Comparison of ENCODE assay signal across 22 cellular contexts in genomic region chr7:17326378-17326777, GRCh38. TPM values are rescaled to one million over a fixed set of nuclear protein-coding genes. Genes with fewer than 3 reads are reported as not detected.
DNase-seq lines count a peak whose midpoint lies in the region; ATAC-seq, FAIRE-seq and TF ChIP-seq lines count a peak whose summit lies in the region.
"Had no signal": no experiment of that assay in that cellular context is flagged by ENCODE, and none has a peak within 500 bp of the region (broad histone marks: within the 10 kb centered on the region; RNA-seq: fewer than 3 reads in every experiment).

No MANE protein-coding gene starts in this region.

- BruUV-seq in HepG2 (replicated peaks; lab: Mats Ljungman, UMichigan) (TSS peak; percentile 3), K562 (replicated peaks; lab: Mats Ljungman, UMichigan) (no TSS peak)

- H3K27me3 ChIP-seq in HepG2 (ENCODE audit: control insufficient read depth in 1 of 2, insufficient read depth in 2 of 2, low read length in 2 of 2) (no peaks in the 10 kb centered on the region), right lobe of liver (no peaks in the 10 kb centered on the region), K562 (ENCODE audit: control insufficient read depth in 2 of 2, insufficient read depth in 2 of 2, low read length in 2 of 2) (no peaks in the 10 kb centered on the region)
- H3K27me3 ChIP-seq: BLaER1, Peyer's patch, SJSA1 had no signal

- H2AFZ ChIP-seq in HepG2 (ENCODE audit: low read length), result no peak overlapping the region
- no peak overlapping the region for H2AFZ ChIP-seq in K562 (ENCODE audit: low read depth, low read length)

- TF ChIP-seq RAD21 in HepG2 (CRISPR knock-in tag; IDR thresholded peaks at IDR 0.05) (no peak), K562 (CRISPR knock-in tag; conservative IDR thresholded peaks at IDR 0.05 in 1 of 2, IDR thresholded peaks at IDR 0.05 in 1 of 2) (no peak)

- intact Hi-C loops in HepG2 (cut with micrococcal nuclease; ENCODE audit: unreplicated experiment), result no loop called here
- intact Hi-C loops in right lobe of liver (cut with DNase I), result loop anchor here in 1 of 2 donors (10.0 kb wide), 1 partner anchor 198 kb away; no protein-coding TSS in a partner anchor
- intact Hi-C loops in K562 (cut with micrococcal nuclease), result no loop called here

- FAIRE-seq in HepG2 (lab: Jason Lieb, UNC) (no peak), K562 (lab: Jason Lieb, UNC) (no peak)
- FAIRE-seq: GM19239, H1 had no signal

- H3K9ac ChIP-seq in HepG2 (ENCODE audit: insufficient read depth, low read depth, low read length) (no peak overlapping the region), K562 (ENCODE audit: insufficient read depth in 1 of 2, low read depth in 2 of 2, low read length in 2 of 2) (no peak overlapping the region)
- H3K9ac ChIP-seq: BLaER1 had no signal

- H3K4me1 ChIP-seq in HepG2 (ENCODE audit: insufficient read depth, low read length) (peaks cover 5% of the 10 kb centered on the region), right lobe of liver (peaks cover 0 to 20% (median 4%) of the 10 kb centered on the region in 4 donors), K562 (replicated peaks in 1 of 2; ENCODE audit: control insufficient read depth in 2 of 2, insufficient read depth in 2 of 2, low read length in 2 of 2) (no peaks in the 10 kb centered on the region)
- H3K4me1 ChIP-seq: BLaER1, SJSA1 had no signal

- H3K9me1 ChIP-seq in K562 (ENCODE audit: control insufficient read depth, insufficient read depth, low read length), result no peaks in the 10 kb centered on the region

- H3K4me2 ChIP-seq in HepG2 (ENCODE audit: low read depth, low read length) (no peak overlapping the region), K562 (ENCODE audit: insufficient read depth, low read length) (no peak overlapping the region)
- H3K4me2 ChIP-seq: BLaER1 had no signal

- peaks cover 5% of the 10 kb centered on the region for H3K79me2 ChIP-seq in HepG2 (ENCODE audit: insufficient read depth, low read length)
- no peaks in the 10 kb centered on the region for H3K79me2 ChIP-seq in K562 (ENCODE audit: control insufficient read depth, insufficient read depth, low read length)

- no peaks in the 10 kb centered on the region for H3K9me3 ChIP-seq in HepG2 (ENCODE audit: low read length)
- no peaks in the 10 kb centered on the region for H3K9me3 ChIP-seq in right lobe of liver
- no peaks in the 10 kb centered on the region for H3K9me3 ChIP-seq in K562 (replicated peaks; ENCODE audit: control insufficient read depth, insufficient read depth, low read depth, low read length)
- H3K9me3 ChIP-seq: BLaER1, Peyer's patch, SJSA1 had no signal

- H3K4me3 ChIP-seq in HepG2 (replicated peaks in 1 of 3; ENCODE audit: insufficient read depth in 1 of 3, low read depth in 2 of 3, low read length in 3 of 3) (no peak overlapping the region), right lobe of liver (no peak overlapping the region), K562 (no peak overlapping the region)
- H3K4me3 ChIP-seq: BLaER1, Peyer's patch, SJSA1 had no signal

- TF ChIP-seq EP300 in HepG2 (IDR thresholded peaks at IDR 0.05; ENCODE audit: low read depth in 2 of 2, low read length in 2 of 2) (no peak), HepG2 (CRISPR knock-in tag; IDR thresholded peaks at IDR 0.05; ENCODE audit: borderline replicate concordance) (no peak), K562 (IDR thresholded peaks at IDR 0.05; ENCODE audit: low read length) (no peak)

- H4K20me1 ChIP-seq in HepG2 (ENCODE audit: insufficient read depth, low read length) (0 out of 2 replicates have a peak, but pooled peaks cover 6% of the 10 kb centered on the region), K562 (replicated peaks; ENCODE audit: control insufficient read depth, insufficient read depth, low read length) (no peaks in the 10 kb centered on the region)
- H4K20me1 ChIP-seq: BLaER1 had no signal

- peaks cover 13 to 52% of the 10 kb centered on the region in 2 experiments for H3K36me3 ChIP-seq in HepG2 (replicated peaks in 1 of 2; ENCODE audit: control insufficient read depth in 1 of 2, insufficient read depth in 2 of 2, low read length in 2 of 2)
- peaks cover 0 to 47% (median 16%) of the 10 kb centered on the region in 4 donors for H3K36me3 ChIP-seq in right lobe of liver
- no peaks in the 10 kb centered on the region for H3K36me3 ChIP-seq in K562 (ENCODE audit: control insufficient read depth, insufficient read depth, low read length)
- H3K36me3 ChIP-seq: BLaER1 had no signal

- no peak for TF ChIP-seq POLR2A in HepG2 (IDR thresholded peaks at IDR 0.05; ENCODE audit: insufficient read depth in 1 of 2, low read depth in 2 of 2, low read length in 2 of 2)
- TF ChIP-seq POLR2A in right lobe of liver (IDR thresholded peaks at IDR 0.05), result no peak
- no peak for TF ChIP-seq POLR2A in K562 (conservative IDR thresholded peaks at IDR 0.05)

- H3K27ac ChIP-seq in HepG2 (ENCODE audit: extremely low read length, insufficient read depth, low read length) (no peak overlapping the region), right lobe of liver (no peak overlapping the region), K562 (ENCODE audit: extremely low read depth, low read depth, low read length) (no peak overlapping the region)
- H3K27ac ChIP-seq: BLaER1, Peyer's patch, SJSA1 had no signal

- no peak for ATAC-seq in HepG2
- ATAC-seq in right lobe of liver, result no peak
- no peak for ATAC-seq in K562
- no peak for ATAC-seq in GM18870 (IDR thresholded peaks at IDR 0.05; ENCODE audit: unreplicated experiment)

- WGBS in HepG2 (ENCODE audit: low lambda C conversion rate), result 100% methylated on average over 2 of the region's 2 CpGs
- WGBS in right lobe of liver (ENCODE audit: insufficient coverage, low coverage, low lambda C conversion rate, missing lambda C conversion rate), result 69% methylated on average over 2 of the region's 2 CpGs
- WGBS in K562 (ENCODE audit: insufficient coverage, low coverage, missing lambda C conversion rate), result 7% methylated on average over 2 of the region's 2 CpGs

- in situ Hi-C loops in HepG2 (cut with HindIII; ENCODE audit: extremely low pct_ligation_motif_present, low pct_unique_long_range_greater_than_20kb), result no loop called here
- in situ Hi-C loops in K562 (cut with MboI), result no loop called here
- in situ Hi-C loops in KBM-7 (cut with MboI; ENCODE audit: low pct_unique_long_range_greater_than_20kb, low sequenced_read_pairs), result no loop called here

- no peak for DNase-seq in HepG2 (ENCODE audit: low spot score)
- DNase-seq in right lobe of liver, result no peak
- DNase-seq in NCI-H1105 (lab: John Stamatoyannopoulos, UW), result peak; percentile 25
- no peak for DNase-seq in K562 (ENCODE audit: extremely low read depth in 1 of 4, low spot score in 3 of 4)
- no peak for DNase-seq in KBM-7
- no peak for DNase-seq in DMS53 treated with DMSO at 0.1 percent for 48 hours (lab: John Stamatoyannopoulos, UW; ENCODE audit: unreplicated experiment)
- DNase-seq: CD4-positive, alpha-beta T cell; COR-L47; DMS 273 treated with DMSO at 0.1 percent for 48 hours; KG1; NCI-H1092 treated with DMSO at 0.1 percent for 48 hours; NCI-H1694; NCI-H2081; NCI-H446 treated with DMSO at 0.1 percent for 48 hours; NCI-H526 treated with DMSO at 0.1 percent for 48 hours; Peyer's patch had no signal

- CTCF ChIA-PET in HepG2 (lab: Yijun Ruan, JAX; ENCODE audit: low intra/inter-chr PET ratio, low total read pairs) (no interaction called here), K562 (lab: Yijun Ruan, JAX; ENCODE audit: low intra/inter-chr PET ratio) (no interaction called here)

- TF ChIP-seq CTCF in HepG2 (CRISPR knock-in tag; IDR thresholded peaks at IDR 0.05) (no peak), right lobe of liver (IDR thresholded peaks at IDR 0.05) (no peak), K562 (IDR thresholded peaks at IDR 0.05 in 2 of 3, conservative IDR thresholded peaks at IDR 0.05 in 1 of 3; ENCODE audit: insufficient read depth in 2 of 3, low read depth in 1 of 3, low read length in 3 of 3) (no peak)

- POLR2A ChIA-PET in HepG2 (lab: Yijun Ruan, JAX), result interaction anchor here (1.2 kb wide), 1 partner anchor 343 kb away, joined by 3 read pairs; no protein-coding TSS in a partner anchor
- POLR2A ChIA-PET in K562 (lab: Yijun Ruan, JAX), result no interaction called here

RNA-seq across cellular contexts. Expression of gene AHR, which starts 27.9 kb away (rescaled TPM):
- 31.3 and 34.1 TPM in 2 replicates for total RNA-seq in HepG2 (2016; rRNA removed; fragmentation: Illumina TruSeq; extraction: Trizol)
- total RNA-seq in HepG2 (2016; cell fraction: cytosol; rRNA removed; fragmentation: Illumina TruSeq; extraction: Trizol; ENCODE audit: low read depth), result 1.7 and 3.1 TPM in 2 replicates
- total RNA-seq in HepG2 (2016; cell fraction: insoluble cytoplasmic fraction; rRNA removed; fragmentation: Illumina TruSeq; extraction: Trizol), result 30.9 and 33.5 TPM in 2 replicates
- total RNA-seq in HepG2 (2016; cell fraction: membrane; rRNA removed; fragmentation: Illumina TruSeq; extraction: Trizol), result 6.5 and 7.0 TPM in 2 replicates
- total RNA-seq in HepG2 (2016; cell fraction: nucleus; rRNA removed; fragmentation: Illumina TruSeq; extraction: Trizol), result 32.0 and 45.9 TPM in 2 replicates
- polyA plus RNA-seq in HepG2 (2011; rRNA removed), result 9.0 and 10.0 TPM in 2 replicates
- polyA plus RNA-seq in HepG2 (2011; cell fraction: cytosol; rRNA removed), result 3.4 and 7.6 TPM in 2 replicates
- 17.2 and 19.0 TPM in 2 replicates for polyA plus RNA-seq in HepG2 (2011; cell fraction: nucleus; rRNA removed)
- 19.9 and 20.0 TPM in 2 replicates for polyA plus RNA-seq in HepG2 (2012)
- 0.34 and 0.38 TPM in 2 replicates for polyA plus RNA-seq in HepG2 (2016; cell fraction: cytosol; fragmentation: Illumina TruSeq; extraction: Trizol; ENCODE audit: low read depth)
- polyA plus RNA-seq in HepG2 (2016; cell fraction: insoluble cytoplasmic fraction; fragmentation: Illumina TruSeq; extraction: Trizol; ENCODE audit: low read depth), result 12.0 and 12.5 TPM in 2 replicates
- 1.6 and 1.8 TPM in 2 replicates for polyA plus RNA-seq in HepG2 (2016; cell fraction: membrane; fragmentation: Illumina TruSeq; extraction: Trizol; ENCODE audit: low read depth)
- 19.2 and 22.4 TPM in 2 replicates for polyA plus RNA-seq in HepG2 (2016; cell fraction: nucleus; fragmentation: Illumina TruSeq; extraction: Trizol; ENCODE audit: insufficient read depth, low read depth)
- polyA minus RNA-seq in HepG2 (2011; rRNA and poly(A)+ RNA removed; ENCODE audit: low replicate concordance), result 8.4 and 12.3 TPM in 2 replicates
- 26.4 and 26.5 TPM in 2 replicates for polyA minus RNA-seq in HepG2 (2011; cell fraction: cytosol; rRNA and poly(A)+ RNA removed)
- 147 and 166 TPM in 2 replicates for polyA minus RNA-seq in HepG2 (2011; cell fraction: nucleus; rRNA and poly(A)+ RNA removed)
- 10 to 100 TPM; 31.2 to 67.9 (median 41.0) TPM for total RNA-seq in right lobe of liver
- not detected in 2 replicates for total RNA-seq in K562 (2011; cell fraction: chromatin; rRNA removed; ENCODE audit: low replicate concordance)
- total RNA-seq in K562 (2011; cell fraction: nucleolus; rRNA removed), result not detected in 2 replicates
- not detected in 2 replicates for total RNA-seq in K562 (2011; cell fraction: nucleoplasm; rRNA removed)
- total RNA-seq in K562 (2014; rRNA removed), result under 0.01 TPM in 1 of 2 replicates, not detected in the other
- not detected in 2 replicates for total RNA-seq in K562 (2014; rRNA removed; fragmentation: Illumina TruSeq; extraction: Trizol)
- not detected in 2 replicates for total RNA-seq in K562 (2015; rRNA removed; fragmentation: Illumina TruSeq; extraction: Trizol)
- total RNA-seq in K562 (2021), result 0.16 and 0.25 TPM in 2 replicates
- not detected in 2 replicates for polyA plus RNA-seq in K562 (2011; rRNA removed)
- not detected in 2 replicates for polyA plus RNA-seq in K562 (2011; cell fraction: cytosol; rRNA removed)
- polyA plus RNA-seq in K562 (2011; cell fraction: nucleus; rRNA removed), result not detected in 2 replicates
- polyA plus RNA-seq in K562 (2012), result 0.01 TPM in 1 of 2 replicates, not detected in the other
- polyA plus RNA-seq in K562 (2014; fragmentation: Illumina TruSeq; extraction: Trizol), result not detected in 2 replicates
- polyA plus RNA-seq in K562 (2014; fragmentation: Nextera tagmentation; extraction: Ambion mirVana), result not detected
- not detected in 2 replicates for polyA plus RNA-seq in K562 (2014; rRNA removed)
- polyA minus RNA-seq in K562 (2011; rRNA and poly(A)+ RNA removed), result not detected in 2 replicates
- not detected in 2 replicates for polyA minus RNA-seq in K562 (2011; cell fraction: cytosol; rRNA and poly(A)+ RNA removed)
- 0.13 TPM in 1 of 2 replicates, not detected in the other for polyA minus RNA-seq in K562 (2011; cell fraction: nucleus; rRNA and poly(A)+ RNA removed)
- total RNA-seq: G401 had no signal

Comparison
In these comparisons a context has a peak if more than half of its experiments do, and no peak if none do; other contexts are left out.
1. Of the 241 proteins assayed by ChIP-seq in both HepG2 and K562: peak only in HepG2: none; only in K562: NFIC; in both: none; in neither: 240.